8 cellular contexts compared by ENCODE assay signal in the genomic region with DNA sequence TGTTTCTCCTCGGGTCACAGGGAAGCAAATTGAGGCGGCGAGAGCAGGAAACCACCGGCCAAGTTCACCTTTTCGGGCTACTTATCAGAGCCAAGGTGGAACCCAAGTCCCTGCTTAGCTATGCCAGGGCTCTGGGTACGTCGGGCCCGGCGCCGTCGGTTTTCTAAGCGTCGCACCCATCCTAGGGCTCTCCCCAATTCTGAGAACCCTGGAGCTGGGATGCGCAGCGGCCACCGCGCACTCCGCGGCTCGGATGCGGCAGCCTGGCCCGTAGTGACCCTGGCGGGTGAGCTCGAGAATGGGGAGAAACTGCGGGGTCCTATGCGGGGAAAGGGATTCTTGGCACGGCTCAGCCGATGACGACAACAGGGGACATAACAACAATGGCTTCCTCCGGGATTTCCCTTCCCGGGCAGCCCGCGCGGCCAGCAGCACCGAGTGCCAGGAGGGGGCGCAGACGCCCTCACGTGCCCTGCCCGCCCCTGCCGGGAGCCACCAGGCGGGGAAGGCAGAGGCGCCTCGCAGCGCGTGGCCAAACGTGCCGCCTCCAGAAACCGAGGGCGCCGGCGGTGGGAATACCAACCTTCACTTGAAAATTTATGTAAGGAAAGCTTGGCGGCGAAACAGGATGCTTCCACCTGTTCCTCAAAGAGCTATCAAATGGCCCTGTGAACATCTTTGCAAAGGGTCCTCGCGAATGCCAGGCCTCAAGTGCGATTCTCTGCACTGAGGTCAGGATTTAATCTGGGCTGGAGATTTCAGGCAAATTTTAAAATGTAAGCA. TPM values are rescaled to one million over a fixed set of nuclear protein-coding genes. Genes with fewer than 3 reads are reported as not detected.
DNase-seq lines count a peak whose midpoint lies in the region; ATAC-seq and TF ChIP-seq lines count a peak whose summit lies in the region.

No MANE protein-coding gene starts in this region.

- peak; percentile 58 for DNase-seq in MG63
- peak; percentile 72 for DNase-seq in activated naive CD8-positive, alpha-beta T cell treated with anti-CD3 and anti-CD28 coated beads for 36 hours
- peak; percentile 66 for DNase-seq in left ventricle myocardium inferior
- DNase-seq in sciatic nerve (ENCODE audit: low spot score) = peak; percentile 67

- no peaks in the 10 kb centered on the region for H3K9me3 ChIP-seq in ES-I3 (ENCODE audit: control insufficient read depth, insufficient read depth, low read length)
- H3K9me3 ChIP-seq in MG63 = no peaks in the 10 kb centered on the region
- H3K9me3 ChIP-seq in left ventricle myocardium inferior (replicated peaks) = no peaks in the 10 kb centered on the region

- ATAC-seq in SK-N-SH treated with all-trans-retinoic acid at 6 μM for 48 hours (peak; percentile 84), sciatic nerve (peak; percentile 46), GM21381 (IDR thresholded peaks at IDR 0.05; ENCODE audit: unreplicated experiment) (no peak), HG03521 (IDR thresholded peaks at IDR 0.05; ENCODE audit: unreplicated experiment) (no peak)

- peaks cover 4% of the 10 kb centered on the region for H3K4me1 ChIP-seq in ES-I3 (ENCODE audit: insufficient read depth, low read length)
- peaks cover 48% of the 10 kb centered on the region for H3K4me1 ChIP-seq in left ventricle myocardium inferior

- H3K4me1 Mint-ChIP-seq in activated naive CD8-positive, alpha-beta T cell treated with anti-CD3 and anti-CD28 coated beads for 36 hours = peaks cover 16% of the 10 kb centered on the region

- intact Hi-C loops in left ventricle myocardium inferior (cut with micrococcal nuclease) = no loop called here
- intact Hi-C loops in sciatic nerve (cut with DNase I) = no loop called here

- H3K36me3 ChIP-seq in ES-I3 (ENCODE audit: insufficient read depth, low read length) (no peaks in the 10 kb centered on the region), MG63 (no peaks in the 10 kb centered on the region), left ventricle myocardium inferior (no peaks in the 10 kb centered on the region)

- H3K4me3 ChIP-seq in MG63 (peak overlapping the region; percentile 17; the same call in 1 of the 2 replicates), left ventricle myocardium inferior (peak overlapping the region; percentile 78)

- TF ChIP-seq CTCF in left ventricle myocardium inferior (IDR thresholded peaks at IDR 0.05; ENCODE audit: borderline replicate concordance) = peak; percentile 60

- no peak overlapping the region for H3K27ac Mint-ChIP-seq in activated naive CD8-positive, alpha-beta T cell treated with anti-CD3 and anti-CD28 coated beads for 36 hours

- H3K4me3 Mint-ChIP-seq in activated naive CD8-positive, alpha-beta T cell treated with anti-CD3 and anti-CD28 coated beads for 36 hours = peak overlapping the region; percentile 68

- H3K27me3 Mint-ChIP-seq in activated naive CD8-positive, alpha-beta T cell treated with anti-CD3 and anti-CD28 coated beads for 36 hours = peaks cover 43% of the 10 kb centered on the region

- no peaks in the 10 kb centered on the region for H3K36me3 Mint-ChIP-seq in activated naive CD8-positive, alpha-beta T cell treated with anti-CD3 and anti-CD28 coated beads for 36 hours

- H3K27me3 ChIP-seq in MG63 (peaks cover 45% of the 10 kb centered on the region), left ventricle myocardium inferior (ENCODE audit: low read depth) (peaks cover 87% of the 10 kb centered on the region)

- no peaks in the 10 kb centered on the region for H3K9me3 Mint-ChIP-seq in activated naive CD8-positive, alpha-beta T cell treated with anti-CD3 and anti-CD28 coated beads for 36 hours

- H3K27ac ChIP-seq in left ventricle myocardium inferior (replicated peaks) = peak overlapping the region; percentile 68

- H3K9ac ChIP-seq in ES-I3 (ENCODE audit: low read depth, low read length) = peak overlapping the region; percentile 61

TF ChIP-seq in SK-N-SH treated with all-trans-retinoic acid at 6 μM for 48 hours, 23 proteins besides CTCF, POLR2A, EP300 and RAD21 (continues in another document):
- TF ChIP-seq, protein P1, sequence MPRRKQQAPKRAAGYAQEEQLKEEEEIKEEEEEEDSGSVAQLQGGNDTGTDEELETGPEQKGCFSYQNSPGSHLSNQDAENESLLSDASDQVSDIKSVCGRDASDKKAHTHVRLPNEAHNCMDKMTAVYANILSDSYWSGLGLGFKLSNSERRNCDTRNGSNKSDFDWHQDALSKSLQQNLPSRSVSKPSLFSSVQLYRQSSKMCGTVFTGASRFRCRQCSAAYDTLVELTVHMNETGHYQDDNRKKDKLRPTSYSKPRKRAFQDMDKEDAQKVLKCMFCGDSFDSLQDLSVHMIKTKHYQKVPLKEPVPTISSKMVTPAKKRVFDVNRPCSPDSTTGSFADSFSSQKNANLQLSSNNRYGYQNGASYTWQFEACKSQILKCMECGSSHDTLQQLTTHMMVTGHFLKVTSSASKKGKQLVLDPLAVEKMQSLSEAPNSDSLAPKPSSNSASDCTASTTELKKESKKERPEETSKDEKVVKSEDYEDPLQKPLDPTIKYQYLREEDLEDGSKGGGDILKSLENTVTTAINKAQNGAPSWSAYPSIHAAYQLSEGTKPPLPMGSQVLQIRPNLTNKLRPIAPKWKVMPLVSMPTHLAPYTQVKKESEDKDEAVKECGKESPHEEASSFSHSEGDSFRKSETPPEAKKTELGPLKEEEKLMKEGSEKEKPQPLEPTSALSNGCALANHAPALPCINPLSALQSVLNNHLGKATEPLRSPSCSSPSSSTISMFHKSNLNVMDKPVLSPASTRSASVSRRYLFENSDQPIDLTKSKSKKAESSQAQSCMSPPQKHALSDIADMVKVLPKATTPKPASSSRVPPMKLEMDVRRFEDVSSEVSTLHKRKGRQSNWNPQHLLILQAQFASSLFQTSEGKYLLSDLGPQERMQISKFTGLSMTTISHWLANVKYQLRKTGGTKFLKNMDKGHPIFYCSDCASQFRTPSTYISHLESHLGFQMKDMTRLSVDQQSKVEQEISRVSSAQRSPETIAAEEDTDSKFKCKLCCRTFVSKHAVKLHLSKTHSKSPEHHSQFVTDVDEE (CRISPR knock-in tag; IDR thresholded peaks at IDR 0.05) = no peak
- no peak for TF ChIP-seq BACH2 (CRISPR knock-in tag; IDR thresholded peaks at IDR 0.05; ENCODE audit: borderline replicate concordance)
- no peak for TF ChIP-seq ZC3H10 (CRISPR knock-in tag; IDR thresholded peaks at IDR 0.05)
- TF ChIP-seq CSDC2 (CRISPR knock-in tag; IDR thresholded peaks at IDR 0.05) = no peak
- TF ChIP-seq ZNF70 (CRISPR knock-in tag; IDR thresholded peaks at IDR 0.05) = no peak
- TF ChIP-seq ARNTL (CRISPR knock-in tag; IDR thresholded peaks at IDR 0.05; ENCODE audit: borderline replicate concordance, low read depth) = peak; percentile 77; the same call in 1 of the 2 replicates
- TF ChIP-seq SNAI2 (CRISPR knock-in tag; IDR thresholded peaks at IDR 0.05) = peak; percentile 70; the same call in 1 of the 2 replicates
- TF ChIP-seq, protein P2, sequence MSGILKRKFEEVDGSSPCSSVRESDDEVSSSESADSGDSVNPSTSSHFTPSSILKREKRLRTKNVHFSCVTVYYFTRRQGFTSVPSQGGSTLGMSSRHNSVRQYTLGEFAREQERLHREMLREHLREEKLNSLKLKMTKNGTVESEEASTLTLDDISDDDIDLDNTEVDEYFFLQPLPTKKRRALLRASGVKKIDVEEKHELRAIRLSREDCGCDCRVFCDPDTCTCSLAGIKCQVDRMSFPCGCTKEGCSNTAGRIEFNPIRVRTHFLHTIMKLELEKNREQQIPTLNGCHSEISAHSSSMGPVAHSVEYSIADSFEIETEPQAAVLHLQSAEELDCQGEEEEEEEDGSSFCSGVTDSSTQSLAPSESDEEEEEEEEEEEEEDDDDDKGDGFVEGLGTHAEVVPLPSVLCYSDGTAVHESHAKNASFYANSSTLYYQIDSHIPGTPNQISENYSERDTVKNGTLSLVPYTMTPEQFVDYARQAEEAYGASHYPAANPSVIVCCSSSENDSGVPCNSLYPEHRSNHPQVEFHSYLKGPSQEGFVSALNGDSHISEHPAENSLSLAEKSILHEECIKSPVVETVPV (CRISPR knock-in tag; IDR thresholded peaks at IDR 0.05) = no peak
- TF ChIP-seq, protein P3, sequence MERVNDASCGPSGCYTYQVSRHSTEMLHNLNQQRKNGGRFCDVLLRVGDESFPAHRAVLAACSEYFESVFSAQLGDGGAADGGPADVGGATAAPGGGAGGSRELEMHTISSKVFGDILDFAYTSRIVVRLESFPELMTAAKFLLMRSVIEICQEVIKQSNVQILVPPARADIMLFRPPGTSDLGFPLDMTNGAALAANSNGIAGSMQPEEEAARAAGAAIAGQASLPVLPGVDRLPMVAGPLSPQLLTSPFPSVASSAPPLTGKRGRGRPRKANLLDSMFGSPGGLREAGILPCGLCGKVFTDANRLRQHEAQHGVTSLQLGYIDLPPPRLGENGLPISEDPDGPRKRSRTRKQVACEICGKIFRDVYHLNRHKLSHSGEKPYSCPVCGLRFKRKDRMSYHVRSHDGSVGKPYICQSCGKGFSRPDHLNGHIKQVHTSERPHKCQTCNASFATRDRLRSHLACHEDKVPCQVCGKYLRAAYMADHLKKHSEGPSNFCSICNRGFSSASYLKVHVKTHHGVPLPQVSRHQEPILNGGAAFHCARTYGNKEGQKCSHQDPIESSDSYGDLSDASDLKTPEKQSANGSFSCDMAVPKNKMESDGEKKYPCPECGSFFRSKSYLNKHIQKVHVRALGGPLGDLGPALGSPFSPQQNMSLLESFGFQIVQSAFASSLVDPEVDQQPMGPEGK (CRISPR knock-in tag; IDR thresholded peaks at IDR 0.05; ENCODE audit: borderline replicate concordance) = peak; percentile 68; the same call in 1 of the 2 replicates

RNA-seq across cellular contexts. Expression of a gene that starts 2.1 kb away (rescaled TPM):
- not detected in 2 replicates for total RNA-seq in MG63 (2014; rRNA removed; shearing (Covaris generic); ENCODE audit: low replicate concordance)
- under 1 TPM; 0.14 to 0.22 TPM for total RNA-seq in activated naive CD8-positive, alpha-beta T cell treated with anti-CD3 and anti-CD28 coated beads for 36 hours
- total RNA-seq in left ventricle myocardium inferior (5.9 TPM), sciatic nerve (not detected)

RNA-seq across cellular contexts. Expression of a gene that starts 10.3 kb away (rescaled TPM):
- not detected in 2 replicates for total RNA-seq in MG63 (2014; rRNA removed; shearing (Covaris generic); ENCODE audit: low replicate concordance)
- not detected for total RNA-seq in activated naive CD8-positive, alpha-beta T cell treated with anti-CD3 and anti-CD28 coated beads for 36 hours
- 1.2 TPM for total RNA-seq in left ventricle myocardium inferior
- total RNA-seq in sciatic nerve = not detected

RNA-seq across cellular contexts. Expression of a gene that starts 17.3 kb away (rescaled TPM):
- total RNA-seq in MG63 (2014; rRNA removed; shearing (Covaris generic); ENCODE audit: low replicate concordance) = 2.1 TPM in 1 of 2 replicates, not detected in the other
- under 1 TPM; 0.24 to 0.33 TPM for total RNA-seq in activated naive CD8-positive, alpha-beta T cell treated with anti-CD3 and anti-CD28 coated beads for 36 hours
- total RNA-seq in left ventricle myocardium inferior = 285 TPM
- total RNA-seq in sciatic nerve = 0.31 TPM

RNA-seq across cellular contexts. Expression of a gene that starts 43.3 kb away (rescaled TPM):
- 1.3 TPM in 1 of 2 replicates, not detected in the other for total RNA-seq in MG63 (2014; rRNA removed; shearing (Covaris generic); ENCODE audit: low replicate concordance)
- total RNA-seq in activated naive CD8-positive, alpha-beta T cell treated with anti-CD3 and anti-CD28 coated beads for 36 hours = 1 to 10 TPM; 1.3 to 1.6 TPM
- total RNA-seq in left ventricle myocardium inferior (1.5 TPM), sciatic nerve (2.4 TPM)

RNA-seq across cellular contexts. Expression of a gene that starts 47.8 kb away (rescaled TPM):
- total RNA-seq in MG63 (2014; rRNA removed; shearing (Covaris generic); ENCODE audit: low replicate concordance) = 18.7 and 38.9 TPM in 2 replicates
- total RNA-seq in activated naive CD8-positive, alpha-beta T cell treated with anti-CD3 and anti-CD28 coated beads for 36 hours = 100 to 1,000 TPM; 134 TPM
- total RNA-seq in left ventricle myocardium inferior (7.7 TPM), sciatic nerve (31.4 TPM)

Comparison
In these comparisons a context has a peak if more than half of its experiments do, and no peak if none do; other contexts are left out.
1. ATAC-seq: peak in SK-N-SH treated with all-trans-retinoic acid at 6 μM for 48 hours (single experiment) and sciatic nerve (single experiment); none in GM21381 (single experiment) and HG03521 (single experiment).
2. RNA of a gene that starts 17.3 kb away (total RNA-seq): 285 TPM in left ventricle myocardium inferior (single experiment); 2.1 TPM in MG63, 0.24 to 0.33 TPM in activated naive CD8-positive, alpha-beta T cell treated with anti-CD3 and anti-CD28 coated beads for 36 hours and 0.31 TPM in sciatic nerve (single experiment); every median in the first group is over 10 times any median in the second.
3. Peak in every context shown above with its lines, with median percentiles within 50 percentile points of each other: DNase-seq.